Comparison of ENCODE assay signal across 8 cellular contexts in the genomic region with DNA sequence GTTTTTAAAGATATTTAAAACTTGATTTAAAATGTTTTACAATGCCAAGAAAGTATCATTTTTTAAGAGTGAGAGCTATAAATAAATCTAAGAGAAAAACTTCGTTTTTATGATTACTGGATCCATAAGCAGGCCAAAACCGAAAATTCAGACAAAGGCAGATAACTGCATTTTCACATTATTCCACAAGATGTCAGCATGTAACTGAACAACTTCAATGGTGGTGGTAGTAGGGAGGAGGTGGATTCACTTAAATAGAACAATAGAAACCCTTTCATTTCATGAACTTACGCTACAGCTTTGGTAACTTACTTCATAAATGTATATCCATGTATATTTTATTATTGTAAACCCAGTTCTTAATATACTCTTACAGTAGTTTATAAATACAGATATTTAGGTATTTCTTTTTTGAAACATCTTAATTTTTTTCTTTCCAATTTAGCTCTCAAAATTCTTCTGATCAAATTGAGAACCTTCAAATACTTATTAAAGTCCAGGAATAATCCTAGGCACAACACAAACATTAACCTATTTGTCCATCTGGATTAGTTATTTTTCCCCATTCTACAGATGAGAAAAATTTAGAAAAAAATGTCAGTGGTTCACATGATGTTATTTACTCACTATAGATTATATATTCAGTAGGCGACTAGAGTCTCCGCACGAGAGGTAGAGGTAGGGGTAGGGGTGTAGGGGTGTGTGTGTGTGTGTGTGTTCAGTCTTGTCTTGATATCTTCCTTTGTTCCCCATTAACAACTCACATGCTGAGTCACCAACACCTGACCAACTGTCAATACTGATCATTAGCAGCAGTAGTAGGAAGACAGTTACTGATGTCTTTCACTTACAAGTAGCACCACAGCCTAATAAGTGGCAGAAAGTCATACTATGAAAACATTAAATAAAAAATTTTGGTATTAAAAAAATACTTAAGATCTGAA.
A peak's percentile ranks its signal among the peaks of the same experiment; 100 is the strongest.
DNase-seq lines count a peak whose midpoint lies in the region; ATAC-seq and TF ChIP-seq lines count a peak whose summit lies in the region.

No MANE protein-coding gene starts in this region.

- DNase-seq in stimulated activated CD4-positive, alpha-beta T cell treated with anti-CD3 and anti-CD28 coated beads, Interleukin-4, amount 100 ng/mL, for 24 hours, result peak; percentile 15
- DNase-seq in stimulated activated CD4-positive, alpha-beta T cell treated with anti-CD3 and anti-CD28 coated beads, Interleukin-12 subunit alpha, Interleukin-12 subunit beta, amount 100 ng/mL, for 4 hours, result no peak
- DNase-seq in NCI-H1092 (lab: John Stamatoyannopoulos, UW) (peak; percentile 28), SK-N-DZ (ENCODE audit: low spot score) (peak; percentile 74), epithelial cell of esophagus (ENCODE audit: low read depth) (peak; percentile 75), myocyte (ENCODE audit: low read depth) (peak; percentile 81), MG63 (no peak)

- no peak overlapping the region for H3K4me3 ChIP-seq in epithelial cell of esophagus (ENCODE audit: low read length)
- H3K4me3 ChIP-seq in MG63, result no peak overlapping the region

- no peaks in the 10 kb centered on the region for H3K27me3 ChIP-seq in MG63

- peak; percentile 60 for ATAC-seq in HG02610 (IDR thresholded peaks at IDR 0.05; ENCODE audit: unreplicated experiment)

- peak; percentile 74 for TF ChIP-seq CTCF in epithelial cell of esophagus (IDR thresholded peaks at IDR 0.05; ENCODE audit: insufficient read depth, low read depth, low read length, missing control alignments)

- H3K36me3 ChIP-seq in MG63, result no peaks in the 10 kb centered on the region; the same call in none of the 2 replicates

- no peaks in the 10 kb centered on the region for H3K9me3 ChIP-seq in MG63

Comparison
In these comparisons a context has a peak if more than half of its experiments do, and no peak if none do; other contexts are left out.
1. DNase-seq: peak in stimulated activated CD4-positive, alpha-beta T cell treated with anti-CD3 and anti-CD28 coated beads, Interleukin-4, amount 100 ng/mL, for 24 hours (single experiment), NCI-H1092 (single experiment), SK-N-DZ (single experiment), epithelial cell of esophagus (single experiment) and myocyte (single experiment); none in stimulated activated CD4-positive, alpha-beta T cell treated with anti-CD3 and anti-CD28 coated beads, Interleukin-12 subunit alpha, Interleukin-12 subunit beta, amount 100 ng/mL, for 4 hours (single experiment) and MG63 (single experiment).